In the genomic region with DNA sequence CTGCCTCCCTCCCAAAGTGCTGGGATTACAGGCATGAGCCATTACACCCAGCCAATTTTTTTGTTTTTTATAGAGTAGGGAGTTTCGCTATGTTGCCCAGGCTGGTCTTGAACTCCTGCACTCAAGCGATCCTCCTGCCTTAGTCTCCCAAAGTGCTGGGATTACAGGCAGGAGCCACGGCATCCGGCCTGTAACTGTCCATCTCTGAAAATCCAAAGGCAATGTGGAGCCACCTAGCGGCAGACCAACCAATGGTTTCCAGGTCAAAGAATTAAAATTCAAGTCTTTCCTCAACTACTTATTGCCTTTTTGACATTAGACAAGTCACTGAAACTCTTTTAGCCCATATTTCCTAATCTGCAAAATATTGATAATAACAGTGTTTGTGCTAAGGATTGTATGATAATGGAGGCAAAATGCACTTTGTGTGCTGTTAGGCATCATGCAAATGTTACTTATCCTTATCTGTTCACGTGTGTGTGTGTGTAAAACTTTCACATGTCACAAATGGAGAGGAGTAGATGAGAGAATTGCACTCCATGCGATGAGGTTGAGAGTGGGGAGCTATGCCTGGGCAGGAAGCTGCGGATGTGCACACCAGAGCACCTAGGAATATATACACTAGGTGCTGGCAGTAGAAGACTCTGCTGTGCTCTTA, we compare ENCODE assay signal across 8 cellular contexts. TPM values are rescaled to one million over a fixed set of nuclear protein-coding genes. Genes with fewer than 3 reads are reported as not detected.
DNase-seq lines count a peak whose midpoint lies in the region; ATAC-seq and TF ChIP-seq lines count a peak whose summit lies in the region.

No MANE protein-coding gene starts in this region.

- intact Hi-C loops in heart left ventricle (cut with DNase I) (loop anchor here (1.0 to 10.0 kb wide), 10 partner anchors 40 to 665 kb away; a partner anchor contains a TSS), sciatic nerve (cut with DNase I) (no loop called here)

- no peak overlapping the region for H3K27ac ChIP-seq in HEK293 (ENCODE audit: extremely low read depth, low read depth, low read length)
- H3K27ac ChIP-seq in heart left ventricle, result no peak overlapping the region
- H3K27ac ChIP-seq in CD8-positive, alpha-beta memory T cell (ENCODE audit: low read depth, low read length), result no peak overlapping the region

- peak; percentile 45 for DNase-seq in activated CD4-positive, CD25-positive, alpha-beta regulatory T cell treated with anti-CD3 and anti-CD28 coated beads, Interleukin-2, amount 50 U/mL, for 72 hours
- DNase-seq in NCI-H2196 (lab: John Stamatoyannopoulos, UW; ENCODE audit: unreplicated experiment), result peak; percentile 32
- DNase-seq in activated T-cell treated with anti-CD3 and anti-CD28 coated beads, Interleukin-2, amount 50 U/mL, for 48 hours, result peak; percentile 56 to 61
- peak; percentile 48 to 60 (median 52) for DNase-seq in heart left ventricle
- DNase-seq in sciatic nerve (ENCODE audit: low spot score), result peak; percentile 82
- no peak for DNase-seq in CD8-positive, alpha-beta memory T cell

- POLR2A ChIA-PET in HEK293 (lab: Yijun Ruan, JAX), result no interaction called here
- POLR2A ChIA-PET in CD8-positive, alpha-beta memory T cell (lab: Charles Lee), result no interaction called here

- no peak; the same call in 1 of the 2 replicates for TF ChIP-seq CTCF in HEK293 (tag by site-specific recombination; IDR thresholded peaks at IDR 0.05)
- peak; percentile 58 to 79 (median 70) for TF ChIP-seq CTCF in heart left ventricle (IDR thresholded peaks at IDR 0.05)

- H3K27me3 ChIP-seq in heart left ventricle, result no peaks in the 10 kb centered on the region
- no peaks in the 10 kb centered on the region for H3K27me3 ChIP-seq in CD8-positive, alpha-beta memory T cell (ENCODE audit: insufficient read depth, low read length, poor library complexity, severe bottlenecking)

- H3K36me3 ChIP-seq in HEK293 (ENCODE audit: control insufficient read depth in 2 of 2, insufficient read depth in 1 of 2, low read length in 2 of 2) (no peaks in the 10 kb centered on the region), heart left ventricle (peaks cover 0 to 6% (median 0%) of the 10 kb centered on the region in 9 donors)
- H3K36me3 ChIP-seq in CD8-positive, alpha-beta memory T cell (ENCODE audit: insufficient read depth, low read length), result no peaks in the 10 kb centered on the region

- no peaks in the 10 kb centered on the region for H3K9me3 ChIP-seq in HEK293 (ENCODE audit: control insufficient read depth, insufficient read depth, low read depth, low read length)
- H3K9me3 ChIP-seq in heart left ventricle, result no peaks in the 10 kb centered on the region
- no peaks in the 10 kb centered on the region for H3K9me3 ChIP-seq in CD8-positive, alpha-beta memory T cell (ENCODE audit: low read length)

- H3K4me3 ChIP-seq in HEK293 (ENCODE audit: low read depth, low read length) (no peak overlapping the region), heart left ventricle (no peak overlapping the region)
- H3K4me3 ChIP-seq in CD8-positive, alpha-beta memory T cell (ENCODE audit: low read length), result no peak overlapping the region

- no peaks in the 10 kb centered on the region for H3K36me3 Mint-ChIP-seq in CD8-positive, alpha-beta memory T cell

- no peak for ATAC-seq in activated CD4-positive, CD25-positive, alpha-beta regulatory T cell treated with anti-CD3 and anti-CD28 coated beads, Interleukin-2, amount 50 U/mL, for 24 hours
- ATAC-seq in heart left ventricle (peak in 3 of 4 donors; percentile 44 to 66 (median 45)), sciatic nerve (peak; percentile 64)

- CTCF ChIA-PET in HEK293 (lab: Yijun Ruan, JAX), result interaction anchor here (0.5 to 1.9 kb wide), 22 partner anchors 9 to 693 kb away, joined by 3 to 13 read pairs (median 4); a partner anchor contains a TSS
- CTCF ChIA-PET in CD8-positive, alpha-beta memory T cell (lab: Charles Lee), result no interaction called here

- H3K4me3 Mint-ChIP-seq in CD8-positive, alpha-beta memory T cell, result no peak overlapping the region

- TF ChIP-seq POLR2A in heart left ventricle (IDR thresholded peaks at IDR 0.05), result no peak

- H3K27me3 Mint-ChIP-seq in CD8-positive, alpha-beta memory T cell, result peaks cover 11 to 15% of the 10 kb centered on the region in 2 donors

- H3K4me1 ChIP-seq in HEK293 (ENCODE audit: control insufficient read depth, insufficient read depth, low read length), result no peaks in the 10 kb centered on the region
- peaks cover 0 to 20% (median 2%) of the 10 kb centered on the region in 12 donors for H3K4me1 ChIP-seq in heart left ventricle
- H3K4me1 ChIP-seq in CD8-positive, alpha-beta memory T cell (ENCODE audit: insufficient read depth, low read length), result no peaks in the 10 kb centered on the region

- 37 to 44% (median 38%) methylated on average over 8 of the region's 8 CpGs for WGBS in heart left ventricle, 4 donors

- H3K9me3 Mint-ChIP-seq in CD8-positive, alpha-beta memory T cell, result no peaks in the 10 kb centered on the region

- H3K4me1 Mint-ChIP-seq in CD8-positive, alpha-beta memory T cell, result no peaks in the 10 kb centered on the region

- no peak overlapping the region for H3K27ac Mint-ChIP-seq in CD8-positive, alpha-beta memory T cell

TF ChIP-seq in HEK293, 187 proteins besides CTCF, POLR2A, EP300 and RAD21:
- TF ChIP-seq ZNF654 (tag by site-specific recombination; IDR thresholded peaks at IDR 0.05; ENCODE audit: low read depth) (peak; percentile 71), ZNF140 (tag by site-specific recombination; IDR thresholded peaks at IDR 0.05) (no peak)

RNA-seq across cellular contexts. Expression of a gene that starts 48.7 kb away (rescaled TPM):
- total RNA-seq in heart left ventricle (10 to 100 TPM; 12.5 to 39.2 (median 22.7) TPM), sciatic nerve (114 TPM)
- 1 to 10 TPM; 4.9 to 7.3 TPM for polyA plus RNA-seq in heart left ventricle
- total RNA-seq in CD8-positive, alpha-beta memory T cell, result not detected
- not detected for polyA plus RNA-seq in CD8-positive, alpha-beta memory T cell

Comparison
In these comparisons a context has a peak if more than half of its experiments do, and no peak if none do; other contexts are left out.
1. DNase-seq: peak in activated CD4-positive, CD25-positive, alpha-beta regulatory T cell treated with anti-CD3 and anti-CD28 coated beads, Interleukin-2, amount 50 U/mL, for 72 hours (single experiment), NCI-H2196 (single experiment), activated T-cell treated with anti-CD3 and anti-CD28 coated beads, Interleukin-2, amount 50 U/mL, for 48 hours (2 of 2), heart left ventricle (5 of 5) and sciatic nerve (single experiment); none in CD8-positive, alpha-beta memory T cell (0 of 5).
2. ATAC-seq: peak in heart left ventricle (3 of 4) and sciatic nerve (single experiment); none in activated CD4-positive, CD25-positive, alpha-beta regulatory T cell treated with anti-CD3 and anti-CD28 coated beads, Interleukin-2, amount 50 U/mL, for 24 hours (0 of 2).
3. RNA of a gene that starts 48.7 kb away (total RNA-seq): 114 TPM in sciatic nerve (single experiment) and 12.5 to 39.2 TPM in heart left ventricle; not detected in CD8-positive, alpha-beta memory T cell; every median in the first group is over 10 times any median in the second.